ENCODE assay signal across 27 cellular contexts in the genomic region with DNA sequence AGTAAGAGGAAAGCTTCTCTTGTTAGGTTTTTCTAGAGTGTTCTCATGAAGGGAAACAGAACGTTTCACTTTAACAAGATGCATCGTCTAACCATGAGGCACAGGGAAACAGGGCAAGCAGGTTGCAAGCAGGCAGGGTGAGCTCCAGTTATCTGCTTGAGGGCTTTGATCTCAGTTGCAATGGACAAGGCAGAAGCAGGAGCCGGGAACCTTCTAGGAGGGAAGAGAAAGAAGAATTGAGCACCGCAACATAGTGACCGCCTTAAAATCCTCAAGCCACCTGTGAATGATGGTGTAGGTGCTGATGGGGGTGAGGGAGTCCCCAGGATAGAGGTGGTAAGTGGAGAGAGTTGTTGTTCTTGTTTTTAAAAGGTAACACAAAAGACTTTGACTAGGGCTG. TPM values are rescaled to one million over a fixed set of nuclear protein-coding genes. Genes with fewer than 3 reads are reported as not detected.
DNase-seq lines count a peak whose midpoint lies in the region; ATAC-seq, FAIRE-seq and TF ChIP-seq lines count a peak whose summit lies in the region.
"Had no signal": no experiment of that assay in that cellular context is flagged by ENCODE, and none has a peak within 500 bp of the region (broad histone marks: within the 10 kb centered on the region; RNA-seq: fewer than 3 reads in every experiment).

No MANE protein-coding gene starts in this region.

- H3K9me3 Mint-ChIP-seq in GM23338 (no peaks in the 10 kb centered on the region), astrocyte (ENCODE audit: unreplicated experiment) (peaks cover 2% of the 10 kb centered on the region), type B pancreatic cell (no peaks in the 10 kb centered on the region)
- H3K9me3 Mint-ChIP-seq: CD4-positive, alpha-beta T cell had no signal

- H4K20me1 ChIP-seq in GM23338 (replicated peaks; ENCODE audit: insufficient read depth) (no peaks in the 10 kb centered on the region), astrocyte (ENCODE audit: insufficient read depth, low read length) (no peaks in the 10 kb centered on the region), neural cell (ENCODE audit: insufficient read depth) (no peaks in the 10 kb centered on the region)
- H4K20me1 ChIP-seq: BLaER1 had no signal

- TF ChIP-seq EP300 in neural cell (conservative IDR thresholded peaks at IDR 0.05; ENCODE audit: poor library complexity, severe bottlenecking): no peak

- no peaks in the 10 kb centered on the region for H3K9me3 ChIP-seq in astrocyte (ENCODE audit: insufficient read depth, low read depth, low read length)
- H3K9me3 ChIP-seq in neural cell (ENCODE audit: low read length): no peaks in the 10 kb centered on the region
- H3K9me3 ChIP-seq: BLaER1 had no signal

- H3K27me3 Mint-ChIP-seq in GM23338 (ENCODE audit: insufficient read depth, low read depth, poor library complexity) (peaks cover 15% of the 10 kb centered on the region), astrocyte (ENCODE audit: low read depth, unreplicated experiment) (no peaks in the 10 kb centered on the region), type B pancreatic cell (no peaks in the 10 kb centered on the region)

- no peak for FAIRE-seq in astrocyte (lab: Jason Lieb, UNC)
- FAIRE-seq: GM12892, GM18507, H54, HepG2 had no signal

- H3K36me3 Mint-ChIP-seq in GM23338 (ENCODE audit: low read depth): no peaks in the 10 kb centered on the region
- no peaks in the 10 kb centered on the region for H3K36me3 Mint-ChIP-seq in astrocyte (ENCODE audit: low read depth, unreplicated experiment)
- no peaks in the 10 kb centered on the region for H3K36me3 Mint-ChIP-seq in type B pancreatic cell

- H3K9me2 ChIP-seq in GM23338 (ENCODE audit: insufficient read depth): no peaks in the 10 kb centered on the region
- no peaks in the 10 kb centered on the region for H3K9me2 ChIP-seq in neural cell (ENCODE audit: insufficient read depth, low read length)

- no peaks in the 10 kb centered on the region for H3K79me2 ChIP-seq in GM23338 (replicated peaks; ENCODE audit: insufficient read depth)
- H3K79me2 ChIP-seq in astrocyte (ENCODE audit: insufficient read depth, low read length): no peaks in the 10 kb centered on the region
- no peaks in the 10 kb centered on the region for H3K79me2 ChIP-seq in neural cell (replicated peaks; ENCODE audit: insufficient read depth, low read length)

- H3K27ac ChIP-seq in GM23338 (ENCODE audit: low read depth) (no peak overlapping the region), astrocyte (ENCODE audit: low read depth, low read length) (no peak overlapping the region), neural cell (ENCODE audit: low read length) (peak overlapping the region; percentile 37)
- H3K27ac ChIP-seq: BLaER1, HL-60 had no signal

- DNase-seq in GM23338 (ENCODE audit: low spot score): no peak
- DNase-seq in astrocyte (ENCODE audit: low read depth): no peak
- no peak for DNase-seq in type B pancreatic cell (ENCODE audit: extremely low spot score, unreplicated experiment)
- DNase-seq in activated CD4-positive, alpha-beta T cell treated with anti-CD3 and anti-CD28 coated beads, Interleukin-2, amount 50 U/mL, for 48 hours: no peak
- no peak for DNase-seq in ureter (ENCODE audit: low spot score)
- DNase-seq: ACHN; CD4-positive, alpha-beta T cell; COR-L47; DMS 273 treated with DMSO at 0.1 percent for 48 hours; DMS79 treated with DMSO at 0.1 percent for 48 hours; KBM-7; NCI-H1092 treated with DMSO at 0.1 percent for 48 hours; NCI-H146; NCI-H2029; NCI-H345; NCI-H524; NCI-H82; SIG-M5 had no signal

- H3K27ac Mint-ChIP-seq in GM23338 (no peak overlapping the region), astrocyte (ENCODE audit: unreplicated experiment) (peak overlapping the region; percentile 73), type B pancreatic cell (peak overlapping the region; percentile 12)
- H3K27ac Mint-ChIP-seq: CD4-positive, alpha-beta T cell had no signal

- no peaks in the 10 kb centered on the region for H3F3A ChIP-seq in GM23338 (replicated peaks; ENCODE audit: low read depth)
- no peaks in the 10 kb centered on the region for H3F3A ChIP-seq in neural cell (ENCODE audit: insufficient read depth, low read length, poor library complexity, severe bottlenecking)

- no peaks in the 10 kb centered on the region; the same call in 1 of the 2 replicates for H3K4me1 ChIP-seq in GM23338 (ENCODE audit: insufficient read depth)
- H3K4me1 ChIP-seq in astrocyte (ENCODE audit: insufficient read depth, low read length): peaks cover 43% of the 10 kb centered on the region
- H3K4me1 ChIP-seq: BLaER1 had no signal

- H3K27me3 ChIP-seq in GM23338 (ENCODE audit: insufficient read depth) (peaks cover 47% of the 10 kb centered on the region), astrocyte (ENCODE audit: insufficient read depth, low read length) (no peaks in the 10 kb centered on the region), neural cell (ENCODE audit: insufficient read depth, low read depth, low read length) (no peaks in the 10 kb centered on the region)
- H3K27me3 ChIP-seq: BLaER1 had no signal

- H3K9ac ChIP-seq in astrocyte (ENCODE audit: low read length) (peak overlapping the region; percentile 2), neural cell (ENCODE audit: low read length) (peak overlapping the region; percentile 20)
- H3K9ac ChIP-seq: BLaER1 had no signal

- no peak for TF ChIP-seq RAD21 in neural cell (conservative IDR thresholded peaks at IDR 0.05)

- no peak overlapping the region for H3K4me3 ChIP-seq in GM23338
- H3K4me3 ChIP-seq in astrocyte (ENCODE audit: insufficient read depth, low read depth, low read length): no peak overlapping the region
- no peak overlapping the region for H3K4me3 ChIP-seq in neural cell (ENCODE audit: low read length)
- H3K4me3 ChIP-seq: BLaER1 had no signal

- H3K4me1 Mint-ChIP-seq in GM23338: peaks cover 20% of the 10 kb centered on the region
- H3K4me1 Mint-ChIP-seq in astrocyte (ENCODE audit: low read depth, unreplicated experiment): peaks cover 57% of the 10 kb centered on the region
- peaks cover 35% of the 10 kb centered on the region for H3K4me1 Mint-ChIP-seq in type B pancreatic cell (ENCODE audit: unreplicated experiment)

- ATAC-seq in GM23338 (no peak), GM21786 (IDR thresholded peaks at IDR 0.05; ENCODE audit: unreplicated experiment) (no peak)
- ATAC-seq: HepG2, Panc1 had no signal

- H3K36me3 ChIP-seq in GM23338 (ENCODE audit: insufficient read depth) (no peaks in the 10 kb centered on the region), astrocyte (ENCODE audit: insufficient read depth, low read length) (no peaks in the 10 kb centered on the region), neural cell (ENCODE audit: insufficient read depth, low read length) (no peaks in the 10 kb centered on the region)
- H3K36me3 ChIP-seq: BLaER1 had no signal

- H3K4me2 ChIP-seq in GM23338 (no peak overlapping the region), astrocyte (ENCODE audit: low read length) (peak overlapping the region; percentile 7), neural cell (ENCODE audit: low read length) (peak overlapping the region; percentile 3)
- H3K4me2 ChIP-seq: BLaER1 had no signal

- no peak for TF ChIP-seq CTCF in GM23338 (conservative IDR thresholded peaks at IDR 0.05; ENCODE audit: low read depth in 2 of 2)
- TF ChIP-seq CTCF in astrocyte (IDR thresholded peaks at IDR 0.05; ENCODE audit: insufficient read depth, low read depth, low read length): no peak
- TF ChIP-seq CTCF in neural cell (IDR thresholded peaks at IDR 0.05; ENCODE audit: poor library complexity, severe bottlenecking): no peak
- no peak for TF ChIP-seq CTCF in type B pancreatic cell (conservative IDR thresholded peaks at IDR 0.05)

- peak overlapping the region; percentile 60 for H2AFZ ChIP-seq in GM23338
- H2AFZ ChIP-seq in astrocyte (ENCODE audit: low read depth, low read length): no peak overlapping the region
- H2AFZ ChIP-seq in neural cell (ENCODE audit: low read depth, low read length): peak overlapping the region; percentile 2

- H3K4me3 Mint-ChIP-seq in GM23338 (no peak overlapping the region), astrocyte (ENCODE audit: unreplicated experiment) (no peak overlapping the region), type B pancreatic cell (peak overlapping the region; percentile 9)
- H3K4me3 Mint-ChIP-seq: CD4-positive, alpha-beta T cell had no signal

TF ChIP-seq in GM23338, 12 proteins besides CTCF, POLR2A, EP300 and RAD21 (continues in another document):
- no peak for TF ChIP-seq ZNF114 (CRISPR knock-in tag; IDR thresholded peaks at IDR 0.05)
- TF ChIP-seq, protein P1, sequence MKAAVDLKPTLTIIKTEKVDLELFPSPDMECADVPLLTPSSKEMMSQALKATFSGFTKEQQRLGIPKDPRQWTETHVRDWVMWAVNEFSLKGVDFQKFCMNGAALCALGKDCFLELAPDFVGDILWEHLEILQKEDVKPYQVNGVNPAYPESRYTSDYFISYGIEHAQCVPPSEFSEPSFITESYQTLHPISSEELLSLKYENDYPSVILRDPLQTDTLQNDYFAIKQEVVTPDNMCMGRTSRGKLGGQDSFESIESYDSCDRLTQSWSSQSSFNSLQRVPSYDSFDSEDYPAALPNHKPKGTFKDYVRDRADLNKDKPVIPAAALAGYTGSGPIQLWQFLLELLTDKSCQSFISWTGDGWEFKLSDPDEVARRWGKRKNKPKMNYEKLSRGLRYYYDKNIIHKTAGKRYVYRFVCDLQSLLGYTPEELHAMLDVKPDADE (IDR thresholded peaks at IDR 0.05): no peak

TF ChIP-seq in neural cell, 6 proteins besides CTCF, POLR2A, EP300 and RAD21 (continues in another document):
- TF ChIP-seq EZH2 (IDR thresholded peaks at IDR 0.05; ENCODE audit: borderline replicate concordance, insufficient read depth, low read length, poor library complexity, severe bottlenecking): no peak

RNA-seq across cellular contexts. Expression of a gene that starts 22.9 kb away (rescaled TPM):
- 6.0 and 6.6 TPM in 2 replicates for total RNA-seq in GM23338 (2014; rRNA removed; shearing (Covaris generic))
- 3.8 and 3.9 TPM in 2 replicates for polyA plus RNA-seq in GM23338 (2016; fragmentation: Nextera tagmentation; extraction: Ambion mirVana)
- total RNA-seq in astrocyte: 33.8 and 40.1 TPM in 2 replicates
- polyA plus RNA-seq in neural cell: 43.6 and 43.8 TPM in 2 replicates
- 103 and 112 TPM in 2 replicates for polyA minus RNA-seq in neural cell
- total RNA-seq in type B pancreatic cell (ENCODE audit: low replicate concordance): 22.4 and 24.6 TPM in 2 replicates
- total RNA-seq in ureter: 22.4 TPM
